In the genomic region with DNA sequence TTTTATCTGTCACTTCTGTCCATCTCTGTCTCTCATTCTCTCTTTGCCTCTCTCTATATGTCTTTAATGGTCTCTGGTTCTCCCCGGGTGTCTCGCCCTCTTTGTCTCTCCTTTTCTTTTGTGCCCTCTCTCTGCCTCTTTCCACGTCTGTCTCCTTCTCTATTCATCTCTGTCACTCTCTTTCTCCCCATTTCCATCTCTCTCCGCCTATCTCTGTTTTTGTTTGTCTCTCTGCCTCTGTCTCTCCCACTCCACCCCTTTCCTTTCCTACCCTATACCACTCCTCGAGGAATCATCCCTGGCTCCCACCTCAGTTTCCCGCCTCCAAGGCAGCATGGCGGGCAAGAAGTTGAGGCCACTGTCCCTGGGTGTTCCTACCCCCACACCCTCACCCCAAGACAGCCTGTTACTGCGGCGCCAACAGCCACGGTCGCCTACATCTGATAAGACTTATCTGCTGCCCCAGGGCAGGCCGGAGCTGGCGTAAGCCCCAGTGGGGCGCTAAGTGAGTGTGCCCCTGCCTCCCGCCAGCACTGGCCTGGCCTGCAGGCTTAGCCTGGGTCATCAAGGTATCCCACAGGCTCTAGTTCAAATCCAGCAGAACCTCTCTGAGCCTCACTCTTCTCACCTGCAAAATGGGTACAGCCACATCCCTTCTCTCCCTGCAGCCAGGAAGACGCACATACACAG, we compare ENCODE assay signal across 2 cellular contexts.
TF ChIP-seq lines count a peak whose summit lies in the region.

No MANE protein-coding gene starts in this region.

TF ChIP-seq in IMR-90, 13 proteins besides CTCF, POLR2A, EP300 and RAD21:
- TF ChIP-seq, protein P1, sequence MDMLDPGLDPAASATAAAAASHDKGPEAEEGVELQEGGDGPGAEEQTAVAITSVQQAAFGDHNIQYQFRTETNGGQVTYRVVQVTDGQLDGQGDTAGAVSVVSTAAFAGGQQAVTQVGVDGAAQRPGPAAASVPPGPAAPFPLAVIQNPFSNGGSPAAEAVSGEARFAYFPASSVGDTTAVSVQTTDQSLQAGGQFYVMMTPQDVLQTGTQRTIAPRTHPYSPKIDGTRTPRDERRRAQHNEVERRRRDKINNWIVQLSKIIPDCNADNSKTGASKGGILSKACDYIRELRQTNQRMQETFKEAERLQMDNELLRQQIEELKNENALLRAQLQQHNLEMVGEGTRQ (IDR thresholded peaks at IDR 0.05; ENCODE audit: low read depth, low read length) = no peak
- TF ChIP-seq BHLHE40 (IDR thresholded peaks at IDR 0.05; ENCODE audit: low read depth, low read length) (no peak), CHD1 (IDR thresholded peaks at IDR 0.05; ENCODE audit: low read depth, low read length) (no peak), MAFK (IDR thresholded peaks at IDR 0.05; ENCODE audit: low read depth, low read length) (no peak), SMC3 (IDR thresholded peaks at IDR 0.05; ENCODE audit: low read depth, low read length) (no peak), MAZ (IDR thresholded peaks at IDR 0.05; ENCODE audit: borderline replicate concordance, low read depth, low read length) (no peak), MXI1 (IDR thresholded peaks at IDR 0.05; ENCODE audit: borderline replicate concordance, low read depth, low read length) (no peak), RFX5 (IDR thresholded peaks at IDR 0.05; ENCODE audit: low read depth, low read length) (no peak), FOS (IDR thresholded peaks at IDR 0.05; ENCODE audit: low read depth, low read length) (no peak), CEBPB (IDR thresholded peaks at IDR 0.05; ENCODE audit: low read depth, low read length) (no peak), NFE2L2 (IDR thresholded peaks at IDR 0.05; ENCODE audit: low read depth, low read length) (no peak), RCOR1 (IDR thresholded peaks at IDR 0.05; ENCODE audit: insufficient replicate concordance, low read length) (no peak)
- TF ChIP-seq, protein P2, sequence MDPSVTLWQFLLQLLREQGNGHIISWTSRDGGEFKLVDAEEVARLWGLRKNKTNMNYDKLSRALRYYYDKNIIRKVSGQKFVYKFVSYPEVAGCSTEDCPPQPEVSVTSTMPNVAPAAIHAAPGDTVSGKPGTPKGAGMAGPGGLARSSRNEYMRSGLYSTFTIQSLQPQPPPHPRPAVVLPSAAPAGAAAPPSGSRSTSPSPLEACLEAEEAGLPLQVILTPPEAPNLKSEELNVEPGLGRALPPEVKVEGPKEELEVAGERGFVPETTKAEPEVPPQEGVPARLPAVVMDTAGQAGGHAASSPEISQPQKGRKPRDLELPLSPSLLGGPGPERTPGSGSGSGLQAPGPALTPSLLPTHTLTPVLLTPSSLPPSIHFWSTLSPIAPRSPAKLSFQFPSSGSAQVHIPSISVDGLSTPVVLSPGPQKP (IDR thresholded peaks at IDR 0.05; ENCODE audit: borderline replicate concordance, low read depth, low read length) = no peak

TF ChIP-seq in H1, 55 proteins besides CTCF, POLR2A, EP300 and RAD21:
- no peak for TF ChIP-seq SP2 (IDR thresholded peaks at IDR 0.05; ENCODE audit: low read length)
- TF ChIP-seq CHD1 (IDR thresholded peaks at IDR 0.05; ENCODE audit: low read depth, low read length) = no peak
- TF ChIP-seq, protein P3, sequence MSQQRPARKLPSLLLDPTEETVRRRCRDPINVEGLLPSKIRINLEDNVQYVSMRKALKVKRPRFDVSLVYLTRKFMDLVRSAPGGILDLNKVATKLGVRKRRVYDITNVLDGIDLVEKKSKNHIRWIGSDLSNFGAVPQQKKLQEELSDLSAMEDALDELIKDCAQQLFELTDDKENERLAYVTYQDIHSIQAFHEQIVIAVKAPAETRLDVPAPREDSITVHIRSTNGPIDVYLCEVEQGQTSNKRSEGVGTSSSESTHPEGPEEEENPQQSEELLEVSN (IDR thresholded peaks at IDR 0.05) = 0 out of 2 replicates have a peak, but pooled peaks have one; percentile 30
